In genomic region chr13:111573801-111574200, GRCh38 we compare ENCODE assay signal across 17 cellular contexts.
"Had no signal": no experiment of that assay in that cellular context is flagged by ENCODE, and none has a peak within 500 bp of the region (broad histone marks: within the 10 kb centered on the region; RNA-seq: fewer than 3 reads in every experiment).

No MANE protein-coding gene starts in this region.

- H3K36me3 ChIP-seq: cardiac muscle cell had no signal

- DNase-seq: activated B cell treated with CpG ODN at 0.5 μM for 24 hours; activated CD4-positive, alpha-beta T cell treated with anti-CD3 and anti-CD28 coated beads for 1 hour; activated CD4-positive, alpha-beta T cell treated with anti-CD3 and anti-CD28 coated beads, Interleukin-2, amount 10 ng/mL, durations not matched to agents 24 days and 14 days; activated CD4-positive, alpha-beta T cell treated with anti-CD3 and anti-CD28 coated beads, Interleukin-2, amount 50 U/mL, for 48 hours; activated CD8-positive, alpha-beta memory T cell treated with anti-CD3 and anti-CD28 coated beads, Interleukin-2, amount 10 ng/mL, durations not matched to agents 7 days and 5 days; activated effector memory CD4-positive, alpha-beta T cell treated with anti-CD3 and anti-CD28 coated beads, Interleukin-2, amount 50 U/mL, for 16 hours; activated naive CD4-positive, alpha-beta T cell treated with Interleukin-2 at 50 U/mL for 16 hours; activated T-cell treated with anti-CD3 and anti-CD28 coated beads, Interleukin-2, amount 50 U/mL, for 24 hours; amygdala; cerebellar nuclear complex; NCI-H526 treated with DMSO at 0.1 percent for 48 hours; NK-92 treated with Interleukin-12 subunit alpha and Interleukin-12 subunit beta, amount 100 ng/mL, for 24 hours; T-helper 17 cell; T-helper 9 cell had no signal

- ATAC-seq: activated CD8-positive, alpha-beta memory T cell treated with anti-CD3 and anti-CD28 coated beads, Interleukin-2, amount 10 ng/mL, durations not matched to agents 7 days and 5 days; T-helper 17 cell had no signal

- H3K27me3 ChIP-seq: cardiac muscle cell had no signal

- H3K27ac Mint-ChIP-seq: activated B cell treated with CpG ODN at 0.5 μM for 24 hours; activated CD4-positive, alpha-beta T cell treated with anti-CD3 and anti-CD28 coated beads, Interleukin-2, amount 10 ng/mL, durations not matched to agents 24 days and 14 days; activated CD8-positive, alpha-beta memory T cell treated with anti-CD3 and anti-CD28 coated beads, Interleukin-2, amount 10 ng/mL, durations not matched to agents 7 days and 5 days; activated naive CD8-positive, alpha-beta T cell; activated T-cell treated with anti-CD3 and anti-CD28 coated beads, Interleukin-2, amount 50 U/mL, for 24 hours; T-helper 17 cell had no signal

- H3K27me3 Mint-ChIP-seq: activated B cell treated with CpG ODN at 0.5 μM for 24 hours; activated CD4-positive, alpha-beta T cell treated with anti-CD3 and anti-CD28 coated beads, Interleukin-2, amount 10 ng/mL, durations not matched to agents 24 days and 14 days; activated CD8-positive, alpha-beta memory T cell treated with anti-CD3 and anti-CD28 coated beads, Interleukin-2, amount 10 ng/mL, durations not matched to agents 7 days and 5 days had no signal

- H3K9ac ChIP-seq: KMS-11 had no signal

- H3K36me3 Mint-ChIP-seq: activated CD8-positive, alpha-beta memory T cell treated with anti-CD3 and anti-CD28 coated beads, Interleukin-2, amount 10 ng/mL, durations not matched to agents 7 days and 5 days; activated naive CD8-positive, alpha-beta T cell had no signal

- H3K4me1 Mint-ChIP-seq: activated B cell treated with CpG ODN at 0.5 μM for 24 hours; activated CD4-positive, alpha-beta T cell treated with anti-CD3 and anti-CD28 coated beads, Interleukin-2, amount 10 ng/mL, durations not matched to agents 24 days and 14 days; activated CD8-positive, alpha-beta memory T cell treated with anti-CD3 and anti-CD28 coated beads, Interleukin-2, amount 10 ng/mL, durations not matched to agents 7 days and 5 days; T-helper 17 cell had no signal

- H3K4me3 ChIP-seq: cardiac muscle cell had no signal

- H3K27ac ChIP-seq: cardiac muscle cell, KMS-11 had no signal

- H3K4me2 ChIP-seq: KMS-11 had no signal

- H3K4me3 Mint-ChIP-seq: activated B cell treated with CpG ODN at 0.5 μM for 24 hours; activated CD4-positive, alpha-beta T cell treated with anti-CD3 and anti-CD28 coated beads, Interleukin-2, amount 10 ng/mL, durations not matched to agents 24 days and 14 days; activated CD8-positive, alpha-beta memory T cell treated with anti-CD3 and anti-CD28 coated beads, Interleukin-2, amount 10 ng/mL, durations not matched to agents 7 days and 5 days; activated naive CD8-positive, alpha-beta T cell; activated T-cell treated with anti-CD3 and anti-CD28 coated beads, Interleukin-2, amount 50 U/mL, for 24 hours; T-helper 17 cell had no signal
